Comparison of ENCODE assay signal across 2 cellular contexts in the genomic region with DNA sequence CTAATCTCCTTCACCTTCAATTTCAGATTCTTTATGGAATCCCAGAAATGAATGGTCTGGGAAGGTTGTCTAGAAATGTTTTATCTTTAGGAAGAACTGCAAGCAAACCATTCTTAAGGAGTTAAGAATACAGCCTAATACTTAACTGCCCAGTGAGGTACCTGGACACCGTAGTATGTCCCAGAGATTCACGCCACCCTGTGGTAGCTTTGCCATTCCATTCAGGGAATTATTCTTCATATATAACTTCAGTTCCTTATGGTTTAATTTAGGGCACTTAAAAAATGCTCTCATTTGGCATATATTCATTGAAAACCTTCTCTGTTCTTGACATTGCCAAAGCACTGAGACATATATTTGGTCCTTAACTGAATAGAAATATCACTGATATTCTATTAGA.
TF ChIP-seq lines count a peak whose summit lies in the region.

No MANE protein-coding gene starts in this region.

TF ChIP-seq in IMR-90, 13 proteins besides CTCF, POLR2A, EP300 and RAD21:
- TF ChIP-seq RCOR1 (IDR thresholded peaks at IDR 0.05; ENCODE audit: insufficient replicate concordance, low read length) (no peak), NFE2L2 (IDR thresholded peaks at IDR 0.05; ENCODE audit: low read depth, low read length) (no peak), ELK1 (IDR thresholded peaks at IDR 0.05; ENCODE audit: borderline replicate concordance, low read depth, low read length) (no peak), RFX5 (IDR thresholded peaks at IDR 0.05; ENCODE audit: low read depth, low read length) (no peak), MXI1 (IDR thresholded peaks at IDR 0.05; ENCODE audit: borderline replicate concordance, low read depth, low read length) (no peak), USF2 (IDR thresholded peaks at IDR 0.05; ENCODE audit: low read depth, low read length) (no peak), CHD1 (IDR thresholded peaks at IDR 0.05; ENCODE audit: low read depth, low read length) (no peak), MAFK (IDR thresholded peaks at IDR 0.05; ENCODE audit: low read depth, low read length) (no peak), BHLHE40 (IDR thresholded peaks at IDR 0.05; ENCODE audit: low read depth, low read length) (no peak), CEBPB (IDR thresholded peaks at IDR 0.05; ENCODE audit: low read depth, low read length) (no peak), FOS (IDR thresholded peaks at IDR 0.05; ENCODE audit: low read depth, low read length) (no peak), MAZ (IDR thresholded peaks at IDR 0.05; ENCODE audit: borderline replicate concordance, low read depth, low read length) (no peak)

TF ChIP-seq in WTC11, 78 proteins besides CTCF, POLR2A, EP300 and RAD21:
- no peak for TF ChIP-seq OVOL2 (CRISPR knock-in tag; IDR thresholded peaks at IDR 0.05; ENCODE audit: borderline replicate concordance)
- no peak for TF ChIP-seq ZNF219 (CRISPR knock-in tag; IDR thresholded peaks at IDR 0.05; ENCODE audit: borderline replicate concordance)
- no peak for TF ChIP-seq NFATC4 (CRISPR knock-in tag; IDR thresholded peaks at IDR 0.05)
- TF ChIP-seq, protein P1, sequence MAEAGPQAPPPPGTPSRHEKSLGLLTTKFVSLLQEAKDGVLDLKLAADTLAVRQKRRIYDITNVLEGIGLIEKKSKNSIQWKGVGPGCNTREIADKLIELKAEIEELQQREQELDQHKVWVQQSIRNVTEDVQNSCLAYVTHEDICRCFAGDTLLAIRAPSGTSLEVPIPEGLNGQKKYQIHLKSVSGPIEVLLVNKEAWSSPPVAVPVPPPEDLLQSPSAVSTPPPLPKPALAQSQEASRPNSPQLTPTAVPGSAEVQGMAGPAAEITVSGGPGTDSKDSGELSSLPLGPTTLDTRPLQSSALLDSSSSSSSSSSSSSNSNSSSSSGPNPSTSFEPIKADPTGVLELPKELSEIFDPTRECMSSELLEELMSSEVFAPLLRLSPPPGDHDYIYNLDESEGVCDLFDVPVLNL (CRISPR knock-in tag; IDR thresholded peaks at IDR 0.05; ENCODE audit: borderline replicate concordance, low read depth) = no peak
- no peak for TF ChIP-seq ARID4B (CRISPR knock-in tag; IDR thresholded peaks at IDR 0.05; ENCODE audit: borderline replicate concordance)
- no peak for TF ChIP-seq ATF6 (CRISPR knock-in tag; IDR thresholded peaks at IDR 0.05)
- TF ChIP-seq, protein P2, sequence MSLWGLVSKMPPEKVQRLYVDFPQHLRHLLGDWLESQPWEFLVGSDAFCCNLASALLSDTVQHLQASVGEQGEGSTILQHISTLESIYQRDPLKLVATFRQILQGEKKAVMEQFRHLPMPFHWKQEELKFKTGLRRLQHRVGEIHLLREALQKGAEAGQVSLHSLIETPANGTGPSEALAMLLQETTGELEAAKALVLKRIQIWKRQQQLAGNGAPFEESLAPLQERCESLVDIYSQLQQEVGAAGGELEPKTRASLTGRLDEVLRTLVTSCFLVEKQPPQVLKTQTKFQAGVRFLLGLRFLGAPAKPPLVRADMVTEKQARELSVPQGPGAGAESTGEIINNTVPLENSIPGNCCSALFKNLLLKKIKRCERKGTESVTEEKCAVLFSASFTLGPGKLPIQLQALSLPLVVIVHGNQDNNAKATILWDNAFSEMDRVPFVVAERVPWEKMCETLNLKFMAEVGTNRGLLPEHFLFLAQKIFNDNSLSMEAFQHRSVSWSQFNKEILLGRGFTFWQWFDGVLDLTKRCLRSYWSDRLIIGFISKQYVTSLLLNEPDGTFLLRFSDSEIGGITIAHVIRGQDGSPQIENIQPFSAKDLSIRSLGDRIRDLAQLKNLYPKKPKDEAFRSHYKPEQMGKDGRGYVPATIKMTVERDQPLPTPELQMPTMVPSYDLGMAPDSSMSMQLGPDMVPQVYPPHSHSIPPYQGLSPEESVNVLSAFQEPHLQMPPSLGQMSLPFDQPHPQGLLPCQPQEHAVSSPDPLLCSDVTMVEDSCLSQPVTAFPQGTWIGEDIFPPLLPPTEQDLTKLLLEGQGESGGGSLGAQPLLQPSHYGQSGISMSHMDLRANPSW (CRISPR knock-in tag; conservative IDR thresholded peaks at IDR 0.05; ENCODE audit: low read depth) = no peak
- no peak for TF ChIP-seq SMAD3 (CRISPR knock-in tag; IDR thresholded peaks at IDR 0.05; ENCODE audit: borderline replicate concordance)
- TF ChIP-seq ZNF232 (CRISPR knock-in tag; IDR thresholded peaks at IDR 0.05) = no peak
